ENCODE assay signal across 3 cellular contexts in genomic region chr3:171840831-171841619, GRCh38.
A peak's percentile ranks its signal among the peaks of the same experiment; 100 is the strongest.
TF ChIP-seq lines count a peak whose summit lies in the region.

No MANE protein-coding gene starts in this region.

TF ChIP-seq in IMR-90, 13 proteins besides CTCF, POLR2A, EP300 and RAD21:
- TF ChIP-seq CHD1 (IDR thresholded peaks at IDR 0.05; ENCODE audit: low read depth, low read length) (no peak), MXI1 (IDR thresholded peaks at IDR 0.05; ENCODE audit: borderline replicate concordance, low read depth, low read length) (no peak), RCOR1 (IDR thresholded peaks at IDR 0.05; ENCODE audit: insufficient replicate concordance, low read length) (no peak), NFE2L2 (IDR thresholded peaks at IDR 0.05; ENCODE audit: low read depth, low read length) (no peak), SMC3 (IDR thresholded peaks at IDR 0.05; ENCODE audit: low read depth, low read length) (no peak), MAFK (IDR thresholded peaks at IDR 0.05; ENCODE audit: low read depth, low read length) (no peak), FOS (IDR thresholded peaks at IDR 0.05; ENCODE audit: low read depth, low read length) (no peak), BHLHE40 (IDR thresholded peaks at IDR 0.05; ENCODE audit: low read depth, low read length) (no peak), ELK1 (IDR thresholded peaks at IDR 0.05; ENCODE audit: borderline replicate concordance, low read depth, low read length) (no peak), MAZ (IDR thresholded peaks at IDR 0.05; ENCODE audit: borderline replicate concordance, low read depth, low read length) (no peak), RFX5 (IDR thresholded peaks at IDR 0.05; ENCODE audit: low read depth, low read length) (no peak), USF2 (IDR thresholded peaks at IDR 0.05; ENCODE audit: low read depth, low read length) (no peak), CEBPB (IDR thresholded peaks at IDR 0.05; ENCODE audit: low read depth, low read length) (no peak)
TF ChIP-seq in IMR-90: peak in this region for 0.

TF ChIP-seq in WTC11, 78 proteins besides CTCF, POLR2A, EP300 and RAD21:
- TF ChIP-seq, protein P1, sequence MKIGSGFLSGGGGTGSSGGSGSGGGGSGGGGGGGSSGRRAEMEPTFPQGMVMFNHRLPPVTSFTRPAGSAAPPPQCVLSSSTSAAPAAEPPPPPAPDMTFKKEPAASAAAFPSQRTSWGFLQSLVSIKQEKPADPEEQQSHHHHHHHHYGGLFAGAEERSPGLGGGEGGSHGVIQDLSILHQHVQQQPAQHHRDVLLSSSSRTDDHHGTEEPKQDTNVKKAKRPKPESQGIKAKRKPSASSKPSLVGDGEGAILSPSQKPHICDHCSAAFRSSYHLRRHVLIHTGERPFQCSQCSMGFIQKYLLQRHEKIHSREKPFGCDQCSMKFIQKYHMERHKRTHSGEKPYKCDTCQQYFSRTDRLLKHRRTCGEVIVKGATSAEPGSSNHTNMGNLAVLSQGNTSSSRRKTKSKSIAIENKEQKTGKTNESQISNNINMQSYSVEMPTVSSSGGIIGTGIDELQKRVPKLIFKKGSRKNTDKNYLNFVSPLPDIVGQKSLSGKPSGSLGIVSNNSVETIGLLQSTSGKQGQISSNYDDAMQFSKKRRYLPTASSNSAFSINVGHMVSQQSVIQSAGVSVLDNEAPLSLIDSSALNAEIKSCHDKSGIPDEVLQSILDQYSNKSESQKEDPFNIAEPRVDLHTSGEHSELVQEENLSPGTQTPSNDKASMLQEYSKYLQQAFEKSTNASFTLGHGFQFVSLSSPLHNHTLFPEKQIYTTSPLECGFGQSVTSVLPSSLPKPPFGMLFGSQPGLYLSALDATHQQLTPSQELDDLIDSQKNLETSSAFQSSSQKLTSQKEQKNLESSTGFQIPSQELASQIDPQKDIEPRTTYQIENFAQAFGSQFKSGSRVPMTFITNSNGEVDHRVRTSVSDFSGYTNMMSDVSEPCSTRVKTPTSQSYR (CRISPR knock-in tag; IDR thresholded peaks at IDR 0.05), result no peak
- peak; percentile 88 for TF ChIP-seq GABPB1 (CRISPR knock-in tag; IDR thresholded peaks at IDR 0.05)

TF ChIP-seq in liver, 16 proteins besides CTCF, POLR2A, EP300 and RAD21:
- TF ChIP-seq TAF1 (conservative IDR thresholded peaks at IDR 0.05) (peak; percentile 45), YY1 (IDR thresholded peaks at IDR 0.05) (peak; percentile 66), HNF4G (IDR thresholded peaks at IDR 0.05) (no peak), NR2F2 (IDR thresholded peaks at IDR 0.05) (no peak), ATF3 (IDR thresholded peaks at IDR 0.05) (peak; percentile 15), GABPA (IDR thresholded peaks at IDR 0.05 in 1 of 2, conservative IDR thresholded peaks at IDR 0.05 in 1 of 2) (peak in 1 of 2 donors; percentile 44), FOXA2 (IDR thresholded peaks at IDR 0.05) (peak; percentile 97), JUND (IDR thresholded peaks at IDR 0.05) (peak in 1 of 2 donors; percentile 77), HNF4A (conservative IDR thresholded peaks at IDR 0.05) (peak; percentile 78 to 85), RXRA (IDR thresholded peaks at IDR 0.05) (peak; percentile 89 to 91), FOXA1 (IDR thresholded peaks at IDR 0.05) (peak; percentile 92), EGR1 (IDR thresholded peaks at IDR 0.05; ENCODE audit: low read depth in 2 of 2) (peak in 1 of 2 donors; percentile 89), SP1 (IDR thresholded peaks at IDR 0.05) (peak; percentile 85), ZBTB33 (IDR thresholded peaks at IDR 0.05) (peak; percentile 69)
- TF ChIP-seq, protein P2, sequence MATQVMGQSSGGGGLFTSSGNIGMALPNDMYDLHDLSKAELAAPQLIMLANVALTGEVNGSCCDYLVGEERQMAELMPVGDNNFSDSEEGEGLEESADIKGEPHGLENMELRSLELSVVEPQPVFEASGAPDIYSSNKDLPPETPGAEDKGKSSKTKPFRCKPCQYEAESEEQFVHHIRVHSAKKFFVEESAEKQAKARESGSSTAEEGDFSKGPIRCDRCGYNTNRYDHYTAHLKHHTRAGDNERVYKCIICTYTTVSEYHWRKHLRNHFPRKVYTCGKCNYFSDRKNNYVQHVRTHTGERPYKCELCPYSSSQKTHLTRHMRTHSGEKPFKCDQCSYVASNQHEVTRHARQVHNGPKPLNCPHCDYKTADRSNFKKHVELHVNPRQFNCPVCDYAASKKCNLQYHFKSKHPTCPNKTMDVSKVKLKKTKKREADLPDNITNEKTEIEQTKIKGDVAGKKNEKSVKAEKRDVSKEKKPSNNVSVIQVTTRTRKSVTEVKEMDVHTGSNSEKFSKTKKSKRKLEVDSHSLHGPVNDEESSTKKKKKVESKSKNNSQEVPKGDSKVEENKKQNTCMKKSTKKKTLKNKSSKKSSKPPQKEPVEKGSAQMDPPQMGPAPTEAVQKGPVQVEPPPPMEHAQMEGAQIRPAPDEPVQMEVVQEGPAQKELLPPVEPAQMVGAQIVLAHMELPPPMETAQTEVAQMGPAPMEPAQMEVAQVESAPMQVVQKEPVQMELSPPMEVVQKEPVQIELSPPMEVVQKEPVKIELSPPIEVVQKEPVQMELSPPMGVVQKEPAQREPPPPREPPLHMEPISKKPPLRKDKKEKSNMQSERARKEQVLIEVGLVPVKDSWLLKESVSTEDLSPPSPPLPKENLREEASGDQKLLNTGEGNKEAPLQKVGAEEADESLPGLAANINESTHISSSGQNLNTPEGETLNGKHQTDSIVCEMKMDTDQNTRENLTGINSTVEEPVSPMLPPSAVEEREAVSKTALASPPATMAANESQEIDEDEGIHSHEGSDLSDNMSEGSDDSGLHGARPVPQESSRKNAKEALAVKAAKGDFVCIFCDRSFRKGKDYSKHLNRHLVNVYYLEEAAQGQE (IDR thresholded peaks at IDR 0.05), result peak; percentile 74
- TF ChIP-seq, protein P3, sequence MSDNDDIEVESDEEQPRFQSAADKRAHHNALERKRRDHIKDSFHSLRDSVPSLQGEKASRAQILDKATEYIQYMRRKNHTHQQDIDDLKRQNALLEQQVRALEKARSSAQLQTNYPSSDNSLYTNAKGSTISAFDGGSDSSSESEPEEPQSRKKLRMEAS (IDR thresholded peaks at IDR 0.05), result peak; percentile 37
